Comparison of ENCODE assay signal across 8 cellular contexts in the genomic region with DNA sequence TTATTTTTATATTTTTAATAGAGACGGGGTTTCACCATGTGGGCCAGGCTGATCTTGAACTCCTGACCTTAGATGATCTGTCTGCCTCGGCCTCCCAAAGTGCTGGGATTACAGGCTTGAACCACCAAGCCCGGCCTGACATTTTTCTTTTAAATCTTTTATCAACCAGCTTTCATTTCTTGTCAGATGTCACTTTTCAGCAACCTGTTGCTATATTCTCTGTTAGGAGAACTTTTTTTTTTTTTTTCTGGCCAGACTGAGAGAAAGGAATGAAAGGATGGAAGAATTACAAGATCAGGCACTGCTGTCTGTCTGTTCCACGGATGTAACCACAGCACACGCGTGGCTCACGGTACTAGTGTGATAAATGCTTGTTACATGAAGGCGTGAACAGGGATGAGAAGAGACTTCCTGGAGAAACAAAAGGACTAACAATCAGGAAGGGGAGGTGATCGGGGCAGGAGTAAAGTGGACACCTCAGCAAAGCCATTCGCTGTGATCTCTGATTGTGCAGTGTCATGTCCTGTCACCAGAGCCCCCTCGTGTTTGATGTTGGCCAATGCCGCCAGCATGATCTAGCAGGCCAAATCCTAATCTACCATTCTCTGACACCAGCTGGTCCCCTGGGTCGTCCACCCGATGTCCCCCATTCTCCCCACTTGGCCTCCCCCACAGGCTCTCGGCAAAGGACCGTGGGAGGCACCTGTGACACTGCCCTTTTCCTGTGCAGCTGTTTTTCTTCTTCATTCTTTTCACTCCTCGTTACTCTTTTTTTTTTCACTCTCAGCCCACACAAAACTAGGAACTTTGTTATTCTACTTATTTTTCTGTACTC.
DNase-seq lines count a peak whose midpoint lies in the region; ATAC-seq and TF ChIP-seq lines count a peak whose summit lies in the region.

No MANE protein-coding gene starts in this region.

- peak overlapping the region; percentile 89 for H3K4me3 Mint-ChIP-seq in T-helper 1 cell treated with Interleukin-12 subunit alpha and Interleukin-12 subunit beta and Interleukin-4 antibody, amounts not matched to agents 30 μg/mL and 1 μg/mL, for 36 hours
- peak overlapping the region; percentile 93 to 95 for H3K4me3 Mint-ChIP-seq in stimulated activated naive CD8-positive, alpha-beta T cell treated with anti-CD3 and anti-CD28 coated beads, Interleukin-15, amount 100 ng/mL, for 72 hours

- no peak for TF ChIP-seq CTCF in lower leg skin (IDR thresholded peaks at IDR 0.05)

- peaks cover 50% of the 10 kb centered on the region for H3K4me1 Mint-ChIP-seq in T-helper 1 cell treated with Interleukin-12 subunit alpha and Interleukin-12 subunit beta and Interleukin-4 antibody, amounts not matched to agents 30 μg/mL and 1 μg/mL, for 36 hours (ENCODE audit: low read depth)
- peaks cover 66% of the 10 kb centered on the region for H3K4me1 Mint-ChIP-seq in stimulated activated naive CD8-positive, alpha-beta T cell treated with anti-CD3 and anti-CD28 coated beads, Interleukin-15, amount 100 ng/mL, for 72 hours

- 49% methylated on average over 17 of the region's 17 CpGs for WGBS in lower leg skin, 2 donors

- H3K27ac Mint-ChIP-seq in T-helper 1 cell treated with Interleukin-12 subunit alpha and Interleukin-12 subunit beta and Interleukin-4 antibody, amounts not matched to agents 30 μg/mL and 1 μg/mL, for 36 hours, result peak overlapping the region; percentile 97
- peak overlapping the region; percentile 91 to 99 for H3K27ac Mint-ChIP-seq in stimulated activated naive CD8-positive, alpha-beta T cell treated with anti-CD3 and anti-CD28 coated beads, Interleukin-15, amount 100 ng/mL, for 72 hours

- H3K4me3 ChIP-seq in lower leg skin (ENCODE audit: low read depth, poor library complexity, severe bottlenecking), result no peak overlapping the region

- DNase-seq in activated effector memory CD4-positive, alpha-beta T cell treated with anti-CD3 and anti-CD28 coated beads, Interleukin-2, amount 50 U/mL, for 16 hours, result peak; percentile 85
- DNase-seq in activated effector memory CD4-positive, alpha-beta T cell treated with Interleukin-2 at 50 U/mL for 16 hours, result no peak
- DNase-seq in cerebellar cortex (ENCODE audit: low spot score) (peak; percentile 74), lower leg skin (ENCODE audit: low spot score in 2 of 2) (peak; percentile 56 to 91), NCI-H526 (lab: John Stamatoyannopoulos, UW) (no peak)
- DNase-seq in stimulated activated naive CD8-positive, alpha-beta T cell treated with anti-CD3 and anti-CD28 coated beads, Interleukin-15, amount 100 ng/mL, for 72 hours, result peak; percentile 28 to 51

- H3K9me3 Mint-ChIP-seq in T-helper 1 cell treated with Interleukin-12 subunit alpha and Interleukin-12 subunit beta and Interleukin-4 antibody, amounts not matched to agents 30 μg/mL and 1 μg/mL, for 36 hours, result no peaks in the 10 kb centered on the region
- no peaks in the 10 kb centered on the region for H3K9me3 Mint-ChIP-seq in stimulated activated naive CD8-positive, alpha-beta T cell treated with anti-CD3 and anti-CD28 coated beads, Interleukin-15, amount 100 ng/mL, for 72 hours

- intact Hi-C loops in lower leg skin (cut with DNase I; ENCODE audit: low total_unique reads), result no loop called here

- H3K27me3 Mint-ChIP-seq in T-helper 1 cell treated with Interleukin-12 subunit alpha and Interleukin-12 subunit beta and Interleukin-4 antibody, amounts not matched to agents 30 μg/mL and 1 μg/mL, for 36 hours (ENCODE audit: low read depth), result no peaks in the 10 kb centered on the region
- H3K27me3 Mint-ChIP-seq in stimulated activated naive CD8-positive, alpha-beta T cell treated with anti-CD3 and anti-CD28 coated beads, Interleukin-15, amount 100 ng/mL, for 72 hours, result no peaks in the 10 kb centered on the region

- H3K36me3 Mint-ChIP-seq in T-helper 1 cell treated with Interleukin-12 subunit alpha and Interleukin-12 subunit beta and Interleukin-4 antibody, amounts not matched to agents 30 μg/mL and 1 μg/mL, for 36 hours (ENCODE audit: low read depth), result peaks cover 21% of the 10 kb centered on the region

- ATAC-seq in HG03460 (IDR thresholded peaks at IDR 0.05; ENCODE audit: unreplicated experiment), result peak; percentile 32
- no peak for ATAC-seq in stimulated activated naive CD8-positive, alpha-beta T cell treated with anti-CD3 and anti-CD28 coated beads, Interleukin-15, amount 100 ng/mL, for 72 hours

- TF ChIP-seq POLR2A in lower leg skin (IDR thresholded peaks at IDR 0.05), result no peak

Comparison
In these comparisons a context has a peak if more than half of its experiments do, and no peak if none do; other contexts are left out.
1. DNase-seq: peak in activated effector memory CD4-positive, alpha-beta T cell treated with anti-CD3 and anti-CD28 coated beads, Interleukin-2, amount 50 U/mL, for 16 hours (single experiment), cerebellar cortex (single experiment), lower leg skin (2 of 2) and stimulated activated naive CD8-positive, alpha-beta T cell treated with anti-CD3 and anti-CD28 coated beads, Interleukin-15, amount 100 ng/mL, for 72 hours (2 of 2); none in activated effector memory CD4-positive, alpha-beta T cell treated with Interleukin-2 at 50 U/mL for 16 hours (single experiment) and NCI-H526 (0 of 2).